Comparison of ENCODE assay signal across 18 cellular contexts in genomic region chr7:6162650-6163366, GRCh38. TPM values are rescaled to one million over a fixed set of nuclear protein-coding genes. Genes with fewer than 3 reads are reported as not detected.
DNase-seq lines count a peak whose midpoint lies in the region; ATAC-seq and TF ChIP-seq lines count a peak whose summit lies in the region.
"Had no signal": no experiment of that assay in that cellular context is flagged by ENCODE, and none has a peak within 500 bp of the region (broad histone marks: within the 10 kb centered on the region; RNA-seq: fewer than 3 reads in every experiment).

No MANE protein-coding gene starts in this region.

- H3K27me3 Mint-ChIP-seq in chondrocyte (ENCODE audit: low read depth) = no peaks in the 10 kb centered on the region
- no peaks in the 10 kb centered on the region for H3K27me3 Mint-ChIP-seq in neural crest cell (ENCODE audit: low read depth)
- H3K27me3 Mint-ChIP-seq in type B pancreatic cell = no peaks in the 10 kb centered on the region
- no peaks in the 10 kb centered on the region for H3K27me3 Mint-ChIP-seq in CD8-positive, alpha-beta T cell (ENCODE audit: low read depth)

- H3K27ac ChIP-seq in cardiac muscle cell = peak overlapping the region; percentile 81
- no peak overlapping the region for H3K27ac ChIP-seq in CD8-positive, alpha-beta T cell (ENCODE audit: low read depth, low read length)
- H3K27ac ChIP-seq: SK-N-MC had no signal

- H3K36me3 Mint-ChIP-seq in chondrocyte (ENCODE audit: low read depth) (peaks cover 13% of the 10 kb centered on the region), neural crest cell (ENCODE audit: low read depth) (peaks cover 5% of the 10 kb centered on the region), type B pancreatic cell (peaks cover 21% of the 10 kb centered on the region)
- H3K36me3 Mint-ChIP-seq in CD8-positive, alpha-beta T cell = peaks cover 46% of the 10 kb centered on the region

- no peaks in the 10 kb centered on the region for H3K27me3 ChIP-seq in cardiac muscle cell
- H3K27me3 ChIP-seq in CD8-positive, alpha-beta T cell (ENCODE audit: insufficient read depth, low read length) = no peaks in the 10 kb centered on the region
- H3K27me3 ChIP-seq: upper lobe of left lung had no signal

- ATAC-seq in Right ventricle myocardium inferior (no peak), HG03565 (IDR thresholded peaks at IDR 0.05; ENCODE audit: unreplicated experiment) (no peak)
- no peak for ATAC-seq in CD8-positive, alpha-beta T cell

- no peak overlapping the region for H3K4me3 Mint-ChIP-seq in chondrocyte (ENCODE audit: unreplicated experiment)
- no peak overlapping the region for H3K4me3 Mint-ChIP-seq in neural crest cell
- no peak overlapping the region for H3K4me3 Mint-ChIP-seq in type B pancreatic cell
- H3K4me3 Mint-ChIP-seq in CD8-positive, alpha-beta T cell = no peak overlapping the region
- H3K4me3 Mint-ChIP-seq: CD4-positive, CD25-positive, alpha-beta regulatory T cell; immature natural killer cell had no signal

- POLR2A ChIA-PET in CD8-positive, alpha-beta T cell (lab: Charles Lee) = no interaction called here

- peaks cover 31% of the 10 kb centered on the region for H3K36me3 ChIP-seq in cardiac muscle cell
- peaks cover 13% of the 10 kb centered on the region for H3K36me3 ChIP-seq in CD8-positive, alpha-beta T cell (ENCODE audit: insufficient read depth, low read length)

- H3K9me3 ChIP-seq in cardiac muscle cell (ENCODE audit: low read depth) = no peaks in the 10 kb centered on the region
- H3K9me3 ChIP-seq in CD8-positive, alpha-beta T cell (ENCODE audit: low read length) = no peaks in the 10 kb centered on the region
- H3K9me3 ChIP-seq: upper lobe of left lung had no signal

- CTCF ChIA-PET in CD8-positive, alpha-beta T cell (lab: Charles Lee) = interaction anchor here (0.9 kb wide), 1 partner anchor 161 kb away, joined by 3 read pairs; no protein-coding TSS in a partner anchor

- intact Hi-C loops in Right ventricle myocardium inferior (cut with DNase I) = loop anchor here (5.0 kb wide), 1 partner anchor 69 kb away; no protein-coding TSS in a partner anchor
- intact Hi-C loops in CD8-positive, alpha-beta T cell (cut with DNase I, micrococcal nuclease) = loop anchor here (5.0 to 10.0 kb wide), 2 partner anchors 159 to 272 kb away; no protein-coding TSS in a partner anchor

- H3K9me3 Mint-ChIP-seq in chondrocyte (ENCODE audit: low read depth) (no peaks in the 10 kb centered on the region), neural crest cell (no peaks in the 10 kb centered on the region), type B pancreatic cell (no peaks in the 10 kb centered on the region)
- H3K9me3 Mint-ChIP-seq in CD8-positive, alpha-beta T cell = no peaks in the 10 kb centered on the region
- H3K9me3 Mint-ChIP-seq: CD4-positive, CD25-positive, alpha-beta regulatory T cell; immature natural killer cell had no signal

- TF ChIP-seq CTCF in cardiac muscle cell (IDR thresholded peaks at IDR 0.05; ENCODE audit: low read depth, low read length) = no peak
- no peak for TF ChIP-seq CTCF in chondrocyte (IDR thresholded peaks at IDR 0.05)
- TF ChIP-seq CTCF in neural crest cell (conservative IDR thresholded peaks at IDR 0.05) = no peak
- TF ChIP-seq CTCF in type B pancreatic cell (conservative IDR thresholded peaks at IDR 0.05) = no peak
- TF ChIP-seq CTCF in CD8-positive, alpha-beta T cell (IDR thresholded peaks at IDR 0.05) = no peak

- DNase-seq in cardiac muscle cell (ENCODE audit: low read depth in 1 of 2, low spot score in 1 of 2) (no peak), Right ventricle myocardium inferior (ENCODE audit: missing footprints) (no peak), chondrocyte (ENCODE audit: low spot score) (no peak), neural crest cell (ENCODE audit: low read depth, low spot score) (no peak), type B pancreatic cell (ENCODE audit: extremely low spot score, unreplicated experiment) (peak; percentile 59), medulla oblongata (ENCODE audit: extremely low spot score) (no peak)
- DNase-seq in CD8-positive, alpha-beta T cell = no peak
- DNase-seq: activated CD4-positive, alpha-beta T cell treated with anti-CD3 and anti-CD28 coated beads, Interleukin-2, amount 50 U/mL, for 4 hours; activated T-cell treated with anti-CD3 and anti-CD28 coated beads, Interleukin-2, amount 50 U/mL, for 48 hours; CD4-positive, CD25-positive, alpha-beta regulatory T cell; immature natural killer cell; mesendoderm; NCI-H187 treated with DMSO at 0.1 percent for 48 hours; NCI-H446; stimulated activated CD4-positive, alpha-beta T cell treated with anti-CD3 and anti-CD28 coated beads, Interleukin-4, amount 100 ng/mL, for 1 hour had no signal

- H3K4me3 ChIP-seq in cardiac muscle cell = no peak overlapping the region
- no peak overlapping the region for H3K4me3 ChIP-seq in CD8-positive, alpha-beta T cell (ENCODE audit: low read depth, low read length)
- H3K4me3 ChIP-seq: SK-N-MC, upper lobe of left lung had no signal

- H3K4me1 Mint-ChIP-seq in chondrocyte (ENCODE audit: low read depth) = peaks cover 24% of the 10 kb centered on the region
- H3K4me1 Mint-ChIP-seq in neural crest cell = peaks cover 19% of the 10 kb centered on the region
- peaks cover 32% of the 10 kb centered on the region for H3K4me1 Mint-ChIP-seq in type B pancreatic cell (ENCODE audit: unreplicated experiment)
- no peaks in the 10 kb centered on the region for H3K4me1 Mint-ChIP-seq in CD8-positive, alpha-beta T cell (ENCODE audit: low read depth)

- H3K27ac Mint-ChIP-seq in chondrocyte (ENCODE audit: unreplicated experiment) = peak overlapping the region; percentile 70
- H3K27ac Mint-ChIP-seq in neural crest cell (ENCODE audit: unreplicated experiment) = peak overlapping the region; percentile 92
- no peak overlapping the region for H3K27ac Mint-ChIP-seq in type B pancreatic cell
- H3K27ac Mint-ChIP-seq in CD8-positive, alpha-beta T cell = no peak overlapping the region

- peaks cover 33% of the 10 kb centered on the region for H3K4me1 ChIP-seq in cardiac muscle cell (ENCODE audit: low read depth)
- H3K4me1 ChIP-seq in CD8-positive, alpha-beta T cell (ENCODE audit: insufficient read depth, low read length) = no peaks in the 10 kb centered on the region

RNA-seq across cellular contexts. Expression of gene USP42, which starts 58.1 kb away (rescaled TPM):
- 11.0 and 13.3 TPM in 2 replicates for total RNA-seq in cardiac muscle cell
- 10.4 and 14.2 TPM in 2 replicates for polyA plus RNA-seq in cardiac muscle cell
- 4.4 TPM for total RNA-seq in Right ventricle myocardium inferior
- total RNA-seq in chondrocyte = 10.8 to 11.9 TPM (median 11.0 TPM) in 3 replicates
- 23.2 and 24.7 TPM in 2 replicates for total RNA-seq in neural crest cell
- total RNA-seq in type B pancreatic cell (ENCODE audit: low replicate concordance) = 17.0 and 19.7 TPM in 2 replicates
- 10 to 100 TPM; 45.9 to 48.1 TPM for total RNA-seq in CD8-positive, alpha-beta T cell

Comparison
In these comparisons a context has a peak if more than half of its experiments do, and no peak if none do; other contexts are left out.
1. H3K27ac Mint-ChIP-seq: peak in chondrocyte (single experiment) and neural crest cell (single experiment); none in type B pancreatic cell (single experiment) and CD8-positive, alpha-beta T cell (single experiment).